ENCODE assay signal across 22 cellular contexts in genomic region chr20:48064929-48065328, GRCh38.
A peak's percentile ranks its signal among the peaks of the same experiment; 100 is the strongest.
DNase-seq lines count a peak whose midpoint lies in the region; ATAC-seq and TF ChIP-seq lines count a peak whose summit lies in the region.
"Had no signal": no experiment of that assay in that cellular context is flagged by ENCODE, and none has a peak within 500 bp of the region (broad histone marks: within the 10 kb centered on the region; RNA-seq: fewer than 3 reads in every experiment).

No MANE protein-coding gene starts in this region.

- no peak overlapping the region for H3K4me2 ChIP-seq in IMR-90 (ENCODE audit: low read depth, low read length)

- H3K27me3 Mint-ChIP-seq in chondrocyte (ENCODE audit: low read depth) (peaks cover 4% of the 10 kb centered on the region), mesothelial cell of epicardium (ENCODE audit: low read depth) (peaks cover under 1% of the 10 kb centered on the region)
- peaks cover 9 to 11% of the 10 kb centered on the region in 2 donors for H3K27me3 Mint-ChIP-seq in natural killer cell treated with Interleukin-12 subunit alpha and Interleukin-12 subunit beta and Interleukin-15 and Interleukin-18, amount 100 ng/mL, for 72 hours

- H3K4me3 Mint-ChIP-seq in chondrocyte (ENCODE audit: unreplicated experiment) (no peak overlapping the region), mesothelial cell of epicardium (no peak overlapping the region)
- H3K4me3 Mint-ChIP-seq in natural killer cell treated with Interleukin-12 subunit alpha and Interleukin-12 subunit beta and Interleukin-15 and Interleukin-18, amount 100 ng/mL, for 72 hours, result no peak overlapping the region
- H3K4me3 Mint-ChIP-seq: dendritic cell treated with granulocyte-macrophage colony-stimulating factor and Interleukin-4, amounts not matched to agents 40 ng/mL and 50 ng/mL, for 4 days; stimulated activated memory B cell treated with anti-CD40 and anti-IgM and Interleukin-4, amounts not matched to agents 10 μg/mL and 1 μg/mL and 100 μg/mL, for 72 hours; T-helper 17 cell; type B pancreatic cell had no signal

- H3K18ac ChIP-seq in IMR-90 (ENCODE audit: low read depth, low read length), result no peak overlapping the region

- no peak overlapping the region for H4K5ac ChIP-seq in IMR-90 (ENCODE audit: low read depth, low read length)

- no peak overlapping the region for H3K4ac ChIP-seq in IMR-90 (ENCODE audit: low read depth, low read length)

- H3K79me1 ChIP-seq in IMR-90 (ENCODE audit: low read depth in 1 of 2, low read length in 2 of 2), result no peaks in the 10 kb centered on the region

- H3K27ac Mint-ChIP-seq in chondrocyte (ENCODE audit: unreplicated experiment) (peak overlapping the region; percentile 65), mesothelial cell of epicardium (no peak overlapping the region)
- H3K27ac Mint-ChIP-seq in natural killer cell treated with Interleukin-12 subunit alpha and Interleukin-12 subunit beta and Interleukin-15 and Interleukin-18, amount 100 ng/mL, for 72 hours, result no peak overlapping the region
- H3K27ac Mint-ChIP-seq: activated T-helper 2 cell treated with anti-CD3 and anti-CD28 coated beads, Interferon-gamma antibody, Interleukin-2, Interleukin-4, amounts not matched to agents 10 μg/mL and 5 μg/mL and 100 μg/mL, durations not matched to agents 14 hours and 24 hours and 36 hours; dendritic cell treated with granulocyte-macrophage colony-stimulating factor and Interleukin-4, amounts not matched to agents 40 ng/mL and 50 ng/mL, for 4 days; stimulated activated memory B cell treated with anti-CD40 and anti-IgM and Interleukin-4, amounts not matched to agents 10 μg/mL and 1 μg/mL and 100 μg/mL, for 72 hours; T-helper 17 cell; type B pancreatic cell had no signal

- H4K20me1 ChIP-seq in IMR-90 (ENCODE audit: insufficient read depth, low read length), result no peaks in the 10 kb centered on the region

- no peak overlapping the region for H2BK15ac ChIP-seq in IMR-90 (ENCODE audit: low read depth, low read length)

- BruUV-seq in IMR-90 (replicated peaks; lab: Mats Ljungman, UMichigan), result no TSS peak

- no peaks in the 10 kb centered on the region; the same call in 1 of the 2 replicates for H3K4me1 ChIP-seq in IMR-90 (ENCODE audit: control insufficient read depth, insufficient read depth, low read length)
- H3K4me1 ChIP-seq: left ventricle myocardium inferior, spleen had no signal

- H2AK5ac ChIP-seq in IMR-90 (ENCODE audit: low read depth, low read length), result no peak overlapping the region

- H2AK9ac ChIP-seq in IMR-90 (replicated peaks; ENCODE audit: low read depth, low read length, poor library complexity), result no peak overlapping the region

- intact Hi-C loops in IMR-90 (cut with micrococcal nuclease), result no loop called here

- peaks cover 3% of the 10 kb centered on the region for H3K9me3 Mint-ChIP-seq in chondrocyte (ENCODE audit: low read depth)
- H3K9me3 Mint-ChIP-seq in natural killer cell treated with Interleukin-12 subunit alpha and Interleukin-12 subunit beta and Interleukin-15 and Interleukin-18, amount 100 ng/mL, for 72 hours, result no peaks in the 10 kb centered on the region
- H3K9me3 Mint-ChIP-seq in mesothelial cell of epicardium, result no peaks in the 10 kb centered on the region
- H3K9me3 Mint-ChIP-seq: activated T-helper 2 cell treated with anti-CD3 and anti-CD28 coated beads, Interferon-gamma antibody, Interleukin-2, Interleukin-4, amounts not matched to agents 10 μg/mL and 5 μg/mL and 100 μg/mL, durations not matched to agents 14 hours and 24 hours and 36 hours; dendritic cell treated with granulocyte-macrophage colony-stimulating factor and Interleukin-4, amounts not matched to agents 40 ng/mL and 50 ng/mL, for 4 days; type B pancreatic cell had no signal

- no peak overlapping the region for H3K14ac ChIP-seq in IMR-90 (replicated peaks; ENCODE audit: low read depth, low read length)

- no peak overlapping the region for H3K56ac ChIP-seq in IMR-90 (ENCODE audit: extremely low read depth, insufficient read depth, low read length)

- CTCF ChIA-PET in AG04449 (lab: Yijun Ruan, JAX) (no interaction called here), IMR-90 (lab: Yijun Ruan, JAX) (no interaction called here)

- no peaks in the 10 kb centered on the region for H3K27me3 ChIP-seq in IMR-90 (ENCODE audit: control insufficient read depth, insufficient read depth, low read length)
- H3K27me3 ChIP-seq: esophagus muscularis mucosa had no signal

- dilution Hi-C loops in IMR-90 (cut with HindIII; ENCODE audit: low sequenced_read_pairs, unreplicated experiment), result no loop called here

- no peak overlapping the region for H2BK5ac ChIP-seq in IMR-90 (ENCODE audit: low read depth, low read length, poor library complexity, severe bottlenecking)

- TF ChIP-seq RAD21 in IMR-90 (IDR thresholded peaks at IDR 0.05; ENCODE audit: low read length), result no peak

- H2BK20ac ChIP-seq in IMR-90 (ENCODE audit: low read depth, low read length), result no peak overlapping the region

- H3K9me3 ChIP-seq in IMR-90 (ENCODE audit: control insufficient read depth, insufficient read depth, low read length), result peaks cover 7% of the 10 kb centered on the region; the same call in 1 of the 2 replicates
- H3K9me3 ChIP-seq: esophagus muscularis mucosa, left ventricle myocardium inferior had no signal

- H3K36me3 ChIP-seq in IMR-90 (ENCODE audit: control insufficient read depth, insufficient read depth, low read length), result no peaks in the 10 kb centered on the region
- H3K36me3 ChIP-seq: esophagus muscularis mucosa, left ventricle myocardium inferior, spleen had no signal

- H3K36me3 Mint-ChIP-seq in chondrocyte (ENCODE audit: low read depth), result peaks cover 1% of the 10 kb centered on the region
- H3K36me3 Mint-ChIP-seq in natural killer cell treated with Interleukin-12 subunit alpha and Interleukin-12 subunit beta and Interleukin-15 and Interleukin-18, amount 100 ng/mL, for 72 hours, result no peaks in the 10 kb centered on the region
- H3K36me3 Mint-ChIP-seq in mesothelial cell of epicardium, result no peaks in the 10 kb centered on the region
- H3K36me3 Mint-ChIP-seq: stimulated activated memory B cell treated with anti-CD40 and anti-IgM and Interleukin-4, amounts not matched to agents 10 μg/mL and 1 μg/mL and 100 μg/mL, for 72 hours; type B pancreatic cell had no signal

- no peak overlapping the region for H4K8ac ChIP-seq in IMR-90 (ENCODE audit: low read depth in 2 of 2, low read length in 2 of 2)

- POLR2A ChIA-PET in AG04449 (lab: Yijun Ruan, JAX), result no interaction called here
- POLR2A ChIA-PET in IMR-90 (lab: Charles Lee; ENCODE audit: unreplicated experiment), result no interaction called here

- no peak overlapping the region for H2AFZ ChIP-seq in IMR-90 (replicated peaks; ENCODE audit: low read length, poor library complexity)

- H3K23ac ChIP-seq in IMR-90 (ENCODE audit: low read depth, low read length), result no peak overlapping the region

- TF ChIP-seq CTCF in AG04449 (IDR thresholded peaks at IDR 0.05; ENCODE audit: insufficient read depth, low read length, missing control alignments) (no peak), IMR-90 (conservative IDR thresholded peaks at IDR 0.05; ENCODE audit: low read depth, low read length) (no peak), chondrocyte (IDR thresholded peaks at IDR 0.05) (no peak), mesothelial cell of epicardium (IDR thresholded peaks at IDR 0.05; ENCODE audit: unreplicated experiment) (no peak)

- in situ Hi-C loops in IMR-90 (cut with MboI; ENCODE audit: low sequenced_read_pairs), result no loop called here

- DNase-seq in AG04449 (ENCODE audit: low read depth, low spot score) (peak; percentile 52), IMR-90 (peak; percentile 11), chondrocyte (ENCODE audit: low spot score) (no peak), kidney tubule cell (ENCODE audit: low spot score) (peak; percentile 88), amygdala (lab: John Stamatoyannopoulos, UW) (no peak), mesothelial cell of epicardium (ENCODE audit: low spot score in 2 of 2, unreplicated experiment in 2 of 2) (no peak)
- DNase-seq in natural killer cell treated with Interleukin-12 subunit alpha and Interleukin-12 subunit beta and Interleukin-15 and Interleukin-18, amount 100 ng/mL, for 72 hours (ENCODE audit: low spot score), result no peak
- DNase-seq: amniotic stem cell, COR-L47, Kasumi-1, left ventricle myocardium inferior, NCI-H1417, NCI-H2171, Right ventricle myocardium superior, spleen, T-helper 17 cell had no signal

- TF ChIP-seq POLR2A in IMR-90 (IDR thresholded peaks at IDR 0.05; ENCODE audit: low read depth, low read length), result no peak

- no peak overlapping the region for H2BK120ac ChIP-seq in IMR-90 (ENCODE audit: low read depth, low read length)

- no peak overlapping the region for H3K27ac ChIP-seq in IMR-90 (ENCODE audit: insufficient read depth, low read length)
- H3K27ac ChIP-seq: esophagus muscularis mucosa, left ventricle myocardium inferior, spleen had no signal

- no peaks in the 10 kb centered on the region for H3K9me1 ChIP-seq in IMR-90 (ENCODE audit: insufficient read depth, low read length)

- H3K4me3 ChIP-seq in AG04449 (ENCODE audit: low read depth, low read length), result no peak overlapping the region
- H3K4me3 ChIP-seq in IMR-90 (ENCODE audit: insufficient read depth, low read depth, low read length), result no peak overlapping the region
- H3K4me3 ChIP-seq: esophagus muscularis mucosa, left ventricle myocardium inferior, spleen had no signal

- H3K4me1 Mint-ChIP-seq in chondrocyte (ENCODE audit: low read depth) (peaks cover 42% of the 10 kb centered on the region), mesothelial cell of epicardium (no peaks in the 10 kb centered on the region)
- H3K4me1 Mint-ChIP-seq in natural killer cell treated with Interleukin-12 subunit alpha and Interleukin-12 subunit beta and Interleukin-15 and Interleukin-18, amount 100 ng/mL, for 72 hours (ENCODE audit: low read depth in 2 of 2), result no peaks in the 10 kb centered on the region
- H3K4me1 Mint-ChIP-seq: T-helper 17 cell had no signal

- no CpG with 5 or more reads among the region's 4 CpGs for WGBS in IMR-90 (ENCODE audit: extremely low coverage in 2 of 2, insufficient read length in 1 of 2), 2 experiments

- no peak overlapping the region for H3K9ac ChIP-seq in IMR-90 (ENCODE audit: low read depth, low read length)

- ATAC-seq in IMR-90 (ENCODE audit: low read depth), result no peak
- no peak for ATAC-seq in natural killer cell treated with Interleukin-12 subunit alpha and Interleukin-12 subunit beta and Interleukin-15 and Interleukin-18, amount 100 ng/mL, for 72 hours
- ATAC-seq in GM19328 (IDR thresholded peaks at IDR 0.05; ENCODE audit: unreplicated experiment), result no peak
- ATAC-seq: stimulated activated memory B cell treated with anti-CD40 and anti-IgM and Interleukin-4, amounts not matched to agents 10 μg/mL and 1 μg/mL and 100 μg/mL, for 72 hours; T-helper 17 cell had no signal

- H4K91ac ChIP-seq in IMR-90 (ENCODE audit: insufficient read depth, low read depth, low read length), result no peak overlapping the region

Comparison
In these comparisons a context has a peak if more than half of its experiments do, and no peak if none do; other contexts are left out.
1. DNase-seq: peak in AG04449 (single experiment), IMR-90 (single experiment) and kidney tubule cell (single experiment); none in chondrocyte (single experiment), natural killer cell treated with Interleukin-12 subunit alpha and Interleukin-12 subunit beta and Interleukin-15 and Interleukin-18, amount 100 ng/mL, for 72 hours (single experiment), amygdala (0 of 56) and mesothelial cell of epicardium (0 of 2).